Comparison of ENCODE assay signal across 9 cellular contexts in the genomic region with DNA sequence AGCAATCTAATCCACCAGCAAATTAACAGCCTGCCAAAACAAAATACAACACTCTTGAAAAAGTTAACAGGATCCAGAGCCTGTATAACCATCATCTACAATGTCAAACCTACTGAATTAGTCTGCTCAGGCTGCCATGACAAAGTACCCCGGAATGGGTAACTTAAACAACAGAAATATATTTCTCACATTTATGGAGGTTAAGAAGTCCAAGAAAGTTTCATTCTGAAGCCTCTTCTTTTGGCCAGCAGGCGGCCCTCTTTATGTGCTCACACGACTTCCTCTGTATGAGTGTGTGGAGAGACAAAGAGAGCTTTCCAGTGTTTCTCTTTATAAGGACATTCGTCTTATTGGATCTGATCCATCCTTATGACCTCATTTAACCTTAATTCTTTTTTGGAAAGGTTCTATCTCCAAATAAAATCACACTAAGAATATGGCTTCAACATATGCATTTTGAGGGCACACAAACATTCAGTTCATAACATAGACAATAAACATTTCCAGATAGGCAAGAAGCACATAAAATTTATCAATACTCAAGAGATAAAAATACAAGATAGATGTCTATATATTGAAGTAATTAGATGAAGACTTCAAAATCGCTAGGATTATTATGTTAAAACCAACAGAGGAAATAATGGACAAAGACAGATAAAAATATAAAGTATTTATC. TPM values are rescaled to one million over a fixed set of nuclear protein-coding genes. Genes with fewer than 3 reads are reported as not detected.
DNase-seq lines count a peak whose midpoint lies in the region; ATAC-seq and TF ChIP-seq lines count a peak whose summit lies in the region.
"Had no signal": no experiment of that assay in that cellular context is flagged by ENCODE, and none has a peak within 500 bp of the region (broad histone marks: within the 10 kb centered on the region; RNA-seq: fewer than 3 reads in every experiment).

No MANE protein-coding gene starts in this region.

- no peak overlapping the region for H3K9ac ChIP-seq in mammary epithelial cell (ENCODE audit: insufficient read depth, low read length)

- TF ChIP-seq CTCF in mammary epithelial cell (conservative IDR thresholded peaks at IDR 0.05 in 1 of 2, IDR thresholded peaks at IDR 0.05 in 1 of 2; ENCODE audit: extremely low read depth in 1 of 2, insufficient read depth in 1 of 2, low read depth in 1 of 2, low read length in 2 of 2) (peak; percentile 76 to 79), upper lobe of right lung (IDR thresholded peaks at IDR 0.05) (peak; percentile 71)

- H3K9me3 ChIP-seq in mammary epithelial cell (replicated peaks; ENCODE audit: insufficient read depth, low read length) = no peaks in the 10 kb centered on the region
- no peaks in the 10 kb centered on the region for H3K9me3 ChIP-seq in upper lobe of right lung

- DNase-seq in DMS153 (lab: John Stamatoyannopoulos, UW) = peak; percentile 24
- peak; percentile 45 for DNase-seq in NCI-H226
- DNase-seq in mammary epithelial cell = peak; percentile 36
- DNase-seq in left lobe of liver (ENCODE audit: low spot score) = peak; percentile 47
- no peak for DNase-seq in upper lobe of right lung
- DNase-seq in GF-D8 (lab: John Stamatoyannopoulos, UW) = no peak

- H3K27me3 ChIP-seq in mammary epithelial cell (ENCODE audit: insufficient read depth, low read length) = no peaks in the 10 kb centered on the region
- no peaks in the 10 kb centered on the region for H3K27me3 ChIP-seq in upper lobe of right lung

- H3K27ac ChIP-seq in mammary epithelial cell (ENCODE audit: insufficient read depth, low read depth, low read length) (no peak overlapping the region), upper lobe of right lung (no peak overlapping the region)
- H3K27ac ChIP-seq: skin epidermis had no signal

- in situ Hi-C loops in mammary epithelial cell (cut with MboI; ENCODE audit: low sequenced_read_pairs in 2 of 2) = no loop called here

- H3K4me3 ChIP-seq in mammary epithelial cell (replicated peaks in 1 of 3; ENCODE audit: insufficient read depth in 1 of 3, low read depth in 2 of 3, low read length in 3 of 3) (no peak overlapping the region), upper lobe of right lung (no peak overlapping the region)
- H3K4me3 ChIP-seq: skin epidermis had no signal

- H3K4me2 ChIP-seq in mammary epithelial cell (ENCODE audit: insufficient read depth, low read depth, low read length) = no peak overlapping the region

- H3K79me2 ChIP-seq in mammary epithelial cell (ENCODE audit: insufficient read depth, low read length) = no peaks in the 10 kb centered on the region

- 0% methylated on average over 5 of the region's 5 CpGs for WGBS in mammary epithelial cell (ENCODE audit: low coverage, missing lambda C conversion rate)

- dilution Hi-C loops in mammary epithelial cell (cut with HindIII; ENCODE audit: low sequenced_read_pairs) = no loop called here

- no peak overlapping the region for H2AFZ ChIP-seq in mammary epithelial cell (ENCODE audit: low read depth, low read length)

- CTCF ChIA-PET in mammary epithelial cell (lab: Charles Lee; ENCODE audit: low non-redundant PET) = interaction anchor here (0.5 to 0.7 kb wide), 3 partner anchors 284 to 1431 kb away, joined by 3 to 9 read pairs (median 4); no protein-coding TSS in a partner anchor

- H3K4me1 ChIP-seq in mammary epithelial cell (ENCODE audit: insufficient read depth, low read length) (no peaks in the 10 kb centered on the region), upper lobe of right lung (no peaks in the 10 kb centered on the region)

- intact Hi-C loops in mammary epithelial cell (cut with micrococcal nuclease) = loop anchor here (1.0 to 10.0 kb wide), 4 partner anchors 42 to 628 kb away; no protein-coding TSS in a partner anchor
- intact Hi-C loops in upper lobe of right lung (cut with DNase I) = no loop called here

- no peaks in the 10 kb centered on the region for H4K20me1 ChIP-seq in mammary epithelial cell (ENCODE audit: insufficient read depth, low read length)

- H3K36me3 ChIP-seq in mammary epithelial cell (ENCODE audit: insufficient read depth, low read length) = no peaks in the 10 kb centered on the region
- no peaks in the 10 kb centered on the region for H3K36me3 ChIP-seq in upper lobe of right lung

- no TSS peak for BruUV-seq in mammary epithelial cell (replicated peaks; lab: Mats Ljungman, UMichigan)

- ATAC-seq in GM21515 (IDR thresholded peaks at IDR 0.05; ENCODE audit: unreplicated experiment) (peak; percentile 70), left lobe of liver (peak; percentile 80), upper lobe of right lung (peak; percentile 75), GM19467 (IDR thresholded peaks at IDR 0.05; ENCODE audit: unreplicated experiment) (no peak)

RNA-seq across cellular contexts. Expression of a gene that starts 5.9 kb away (rescaled TPM):
- under 1 TPM in 1 of 2 donors, not detected in 1; 0.17 TPM for total RNA-seq in mammary epithelial cell
- not detected for polyA plus RNA-seq in mammary epithelial cell
- polyA minus RNA-seq in mammary epithelial cell = not detected
- total RNA-seq in left lobe of liver = 1.5 TPM
- 19.6 TPM for total RNA-seq in upper lobe of right lung

Comparison
In these comparisons a context has a peak if more than half of its experiments do, and no peak if none do; other contexts are left out.
1. DNase-seq: peak in DMS153 (single experiment), NCI-H226 (single experiment), mammary epithelial cell (single experiment) and left lobe of liver (single experiment); none in upper lobe of right lung (single experiment) and GF-D8 (single experiment).